In the genomic region with DNA sequence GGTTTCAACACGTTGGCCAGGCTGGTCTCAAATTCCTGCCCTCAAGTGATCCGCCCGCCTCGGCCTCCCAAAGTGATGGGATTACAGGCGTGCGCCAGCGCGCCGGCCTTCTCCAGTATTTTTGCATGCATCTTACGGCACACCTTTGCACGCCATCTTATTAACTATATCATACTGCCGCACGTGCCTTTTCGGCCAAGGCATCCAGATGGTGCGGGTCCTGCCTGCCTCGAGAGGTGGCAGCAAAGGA, we compare ENCODE assay signal across 8 cellular contexts. TPM values are rescaled to one million over a fixed set of nuclear protein-coding genes. Genes with fewer than 3 reads are reported as not detected.
DNase-seq lines count a peak whose midpoint lies in the region; ATAC-seq and TF ChIP-seq lines count a peak whose summit lies in the region.

No MANE protein-coding gene starts in this region.

- ATAC-seq in GM19328 (IDR thresholded peaks at IDR 0.05; ENCODE audit: unreplicated experiment): no peak

- H3K27ac Mint-ChIP-seq in activated T-cell treated with anti-CD3 and anti-CD28 coated beads, Interleukin-2, amount 50 U/mL, for 24 hours: peak overlapping the region; percentile 94
- peak overlapping the region; percentile 96 for H3K27ac Mint-ChIP-seq in neural crest cell (ENCODE audit: unreplicated experiment)

- H3K36me3 Mint-ChIP-seq in activated T-cell treated with anti-CD3 and anti-CD28 coated beads, Interleukin-2, amount 50 U/mL, for 24 hours (ENCODE audit: low read depth): peaks cover 45% of the 10 kb centered on the region
- H3K36me3 Mint-ChIP-seq in neural crest cell (ENCODE audit: low read depth): peaks cover 16% of the 10 kb centered on the region

- TF ChIP-seq CTCF in dorsolateral prefrontal cortex (IDR thresholded peaks at IDR 0.05 in 54 of 56, conservative IDR thresholded peaks at IDR 0.05 in 2 of 56; ENCODE audit: low read depth in 1 of 56, partially characterized antibody in 56 of 56) (peak in 43 of 56 donors; percentile 9 to 58 (median 38)), neural crest cell (conservative IDR thresholded peaks at IDR 0.05) (peak; percentile 52)

- H3K27me3 ChIP-seq in dorsolateral prefrontal cortex: no peaks in the 10 kb centered on the region

- peak overlapping the region; percentile 89 for H3K4me3 Mint-ChIP-seq in activated T-cell treated with anti-CD3 and anti-CD28 coated beads, Interleukin-2, amount 50 U/mL, for 24 hours
- H3K4me3 Mint-ChIP-seq in neural crest cell: peak overlapping the region; percentile 95

- no peaks in the 10 kb centered on the region for H3K27me3 Mint-ChIP-seq in activated T-cell treated with anti-CD3 and anti-CD28 coated beads, Interleukin-2, amount 50 U/mL, for 24 hours
- H3K27me3 Mint-ChIP-seq in neural crest cell (ENCODE audit: low read depth): no peaks in the 10 kb centered on the region

- H3K27ac ChIP-seq in dorsolateral prefrontal cortex: peak overlapping the region in 56 of 59 donors; percentile 66 to 98 (median 91)

- peaks cover 34% of the 10 kb centered on the region for H3K4me1 Mint-ChIP-seq in activated T-cell treated with anti-CD3 and anti-CD28 coated beads, Interleukin-2, amount 50 U/mL, for 24 hours (ENCODE audit: low read depth)
- H3K4me1 Mint-ChIP-seq in neural crest cell: peaks cover 23% of the 10 kb centered on the region

- H3K4me3 ChIP-seq in dorsolateral prefrontal cortex: peak overlapping the region; percentile 63 to 96 (median 88)

- H3K9me3 Mint-ChIP-seq in activated T-cell treated with anti-CD3 and anti-CD28 coated beads, Interleukin-2, amount 50 U/mL, for 24 hours: no peaks in the 10 kb centered on the region
- peaks cover 6% of the 10 kb centered on the region for H3K9me3 Mint-ChIP-seq in neural crest cell

- no peak for DNase-seq in activated T-cell treated with anti-CD3 and anti-CD28 coated beads, Interleukin-2, amount 50 U/mL, for 24 hours
- DNase-seq in activated T-cell treated with anti-CD3 and anti-CD28 coated beads, Interleukin-2, amount 50 U/mL, for 48 hours: no peak
- DNase-seq in NCI-H748 treated with DMSO at 0.1 percent for 48 hours (lab: John Stamatoyannopoulos, UW) (peak; percentile 67), dorsolateral prefrontal cortex (peak in 2 of 10 donors; percentile 57 to 71), neural crest cell (ENCODE audit: low read depth, low spot score) (no peak), OCI-M2 (lab: John Stamatoyannopoulos, UW; ENCODE audit: unreplicated experiment) (no peak), HuH-7.5 (ENCODE audit: low spot score) (no peak)

- intact Hi-C loops in dorsolateral prefrontal cortex (cut with DNase I): loop anchor here in 1 of 2 donors (2.0 kb wide), 1 partner anchor 14 kb away; a partner anchor contains a TSS

RNA-seq across cellular contexts. Expression of a gene that starts 0.8 kb away (rescaled TPM):
- 10 to 100 TPM; 41.5 to 97.4 (median 61.9) TPM for total RNA-seq in dorsolateral prefrontal cortex
- 61.9 and 63.4 TPM in 2 replicates for total RNA-seq in neural crest cell

RNA-seq across cellular contexts. Expression of a gene that starts 14.5 kb away (rescaled TPM):
- total RNA-seq in dorsolateral prefrontal cortex: 10 to 100 TPM in 119 of 120 experiments, 1 to 10 TPM in 1; 9.9 to 26.6 (median 15.6) TPM
- total RNA-seq in neural crest cell: 98.7 and 108 TPM in 2 replicates

RNA-seq across cellular contexts. Expression of a gene that starts 33.4 kb away (rescaled TPM):
- total RNA-seq in dorsolateral prefrontal cortex (10 to 100 TPM; 17.2 to 49.8 (median 28.8) TPM), neural crest cell (17.7 and 22.2 TPM in 2 replicates)
